20 cellular contexts compared by ENCODE assay signal in the genomic region with DNA sequence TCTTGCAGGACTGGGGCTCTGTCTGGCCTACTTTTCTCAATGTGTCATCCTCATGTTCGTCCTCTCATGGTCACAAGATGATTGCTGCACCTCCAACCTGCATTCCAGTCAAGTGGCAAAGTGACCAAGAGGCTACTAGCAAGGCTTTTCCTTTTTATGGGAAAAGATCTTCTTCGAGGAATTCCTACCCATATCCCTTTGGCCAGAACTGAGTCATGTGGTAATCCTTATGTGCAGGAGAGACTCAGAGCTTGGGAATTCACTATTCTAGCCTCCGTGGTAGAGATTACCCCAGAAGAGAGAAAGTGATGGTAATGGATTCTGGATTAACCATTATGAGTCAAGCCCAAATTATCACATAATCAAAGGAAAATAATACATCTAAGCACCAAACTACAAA.
A peak's percentile ranks its signal among the peaks of the same experiment; 100 is the strongest.
DNase-seq lines count a peak whose midpoint lies in the region; ATAC-seq and TF ChIP-seq lines count a peak whose summit lies in the region.
"Had no signal": no experiment of that assay in that cellular context is flagged by ENCODE, and none has a peak within 500 bp of the region (broad histone marks: within the 10 kb centered on the region; RNA-seq: fewer than 3 reads in every experiment).

No MANE protein-coding gene starts in this region.

- H3K9ac ChIP-seq in mammary epithelial cell (ENCODE audit: insufficient read depth, low read length), result no peak overlapping the region

- DNase-seq in mammary epithelial cell (peak; percentile 33), breast epithelium (ENCODE audit: low spot score in 2 of 2) (no peak), T1000 (lab: John Stamatoyannopoulos, UW) (peak; percentile 34), fibroblast of villous mesenchyme (ENCODE audit: low read depth) (peak; percentile 47), germinal center (ENCODE audit: low spot score) (no peak), medulla oblongata (ENCODE audit: extremely low spot score) (no peak)
- DNase-seq in stimulated activated CD4-positive, alpha-beta T cell treated with anti-CD3 and anti-CD28 coated beads, Interleukin-12 subunit alpha, Interleukin-12 subunit beta, amount 100 ng/mL, for 4 hours, result no peak
- DNase-seq: activated CD4-positive, alpha-beta T cell treated with anti-CD3 and anti-CD28 coated beads for 4 hours; activated T-cell treated with anti-CD3 and anti-CD28 coated beads for 4 hours; erythroblast; left ventricle myocardium superior; naive thymus-derived CD8-positive, alpha-beta T cell; NCI-H2081; NCI-H69; stimulated activated CD4-positive, alpha-beta T cell treated with anti-CD3 and anti-CD28 coated beads, Interleukin-15, amount 100 ng/mL, for 24 hours; T-helper 2 cell had no signal

- peaks cover 8% of the 10 kb centered on the region for H3K79me2 ChIP-seq in mammary epithelial cell (ENCODE audit: insufficient read depth, low read length)

- BruUV-seq in mammary epithelial cell (replicated peaks; lab: Mats Ljungman, UMichigan), result no TSS peak

- 19% methylated on average over 3 of the region's 3 CpGs for WGBS in mammary epithelial cell (ENCODE audit: low coverage, missing lambda C conversion rate)

- CTCF ChIA-PET in mammary epithelial cell (lab: Charles Lee; ENCODE audit: low non-redundant PET), result no interaction called here

- no peak for ATAC-seq in GM21515 (IDR thresholded peaks at IDR 0.05; ENCODE audit: unreplicated experiment)
- ATAC-seq: A549; GM23338; HepG2; left ventricle myocardium superior; naive thymus-derived CD8-positive, alpha-beta T cell had no signal

- no peak for TF ChIP-seq CTCF in mammary epithelial cell (conservative IDR thresholded peaks at IDR 0.05 in 1 of 2, IDR thresholded peaks at IDR 0.05 in 1 of 2; ENCODE audit: extremely low read depth in 1 of 2, insufficient read depth in 1 of 2, low read depth in 1 of 2, low read length in 2 of 2)
- no peak for TF ChIP-seq CTCF in breast epithelium (IDR thresholded peaks at IDR 0.05)
- TF ChIP-seq CTCF in fibroblast of villous mesenchyme (IDR thresholded peaks at IDR 0.05; ENCODE audit: insufficient read depth, low read depth, low read length), result no peak

- in situ Hi-C loops in mammary epithelial cell (cut with MboI; ENCODE audit: low sequenced_read_pairs in 2 of 2), result no loop called here

- H2AFZ ChIP-seq in mammary epithelial cell (ENCODE audit: low read depth, low read length), result no peak overlapping the region
- H2AFZ ChIP-seq: GM23338 had no signal

- no peak overlapping the region for H3K4me3 ChIP-seq in mammary epithelial cell (replicated peaks in 1 of 3; ENCODE audit: insufficient read depth in 1 of 3, low read depth in 2 of 3, low read length in 3 of 3)
- H3K4me3 ChIP-seq in breast epithelium, result no peak overlapping the region
- no peak overlapping the region for H3K4me3 ChIP-seq in fibroblast of villous mesenchyme (ENCODE audit: low read depth, low read length)
- H3K4me3 ChIP-seq: A549, GM23338 had no signal

- no peaks in the 10 kb centered on the region for H4K20me1 ChIP-seq in mammary epithelial cell (ENCODE audit: insufficient read depth, low read length)

- H3K27me3 ChIP-seq in mammary epithelial cell (ENCODE audit: insufficient read depth, low read length) (no peaks in the 10 kb centered on the region), breast epithelium (no peaks in the 10 kb centered on the region)

- no peak overlapping the region for H3K4me2 ChIP-seq in mammary epithelial cell (ENCODE audit: insufficient read depth, low read depth, low read length)
- H3K4me2 ChIP-seq: A549, GM23338 had no signal

- H3K27ac ChIP-seq in mammary epithelial cell (ENCODE audit: insufficient read depth, low read depth, low read length), result peak overlapping the region; percentile 54
- no peak overlapping the region for H3K27ac ChIP-seq in breast epithelium
- H3K27ac ChIP-seq: A549 had no signal

- peaks cover 47% of the 10 kb centered on the region for H3K4me1 ChIP-seq in mammary epithelial cell (ENCODE audit: insufficient read depth, low read length)
- no peaks in the 10 kb centered on the region for H3K4me1 ChIP-seq in breast epithelium

- H3K9me3 ChIP-seq in mammary epithelial cell (replicated peaks; ENCODE audit: insufficient read depth, low read length) (no peaks in the 10 kb centered on the region), breast epithelium (no peaks in the 10 kb centered on the region)
- H3K9me3 ChIP-seq: A549 had no signal

- no peaks in the 10 kb centered on the region for H3K36me3 ChIP-seq in mammary epithelial cell (ENCODE audit: insufficient read depth, low read length)
- no peaks in the 10 kb centered on the region for H3K36me3 ChIP-seq in breast epithelium

- dilution Hi-C loops in mammary epithelial cell (cut with HindIII; ENCODE audit: low sequenced_read_pairs), result no loop called here

- TF ChIP-seq POLR2A in breast epithelium (IDR thresholded peaks at IDR 0.05), result no peak

- intact Hi-C loops in mammary epithelial cell (cut with micrococcal nuclease), result loop anchor here (10.0 kb wide), 1 partner anchor 160 kb away; the partner anchor contains the start of gene KCNQ5
- intact Hi-C loops in breast epithelium (cut with DNase I; ENCODE audit: low total_unique reads), result no loop called here

Comparison
In these comparisons a context has a peak if more than half of its experiments do, and no peak if none do; other contexts are left out.
1. DNase-seq: peak in mammary epithelial cell (single experiment), T1000 (single experiment) and fibroblast of villous mesenchyme (single experiment); none in breast epithelium (0 of 2), germinal center (single experiment), medulla oblongata (single experiment) and stimulated activated CD4-positive, alpha-beta T cell treated with anti-CD3 and anti-CD28 coated beads, Interleukin-12 subunit alpha, Interleukin-12 subunit beta, amount 100 ng/mL, for 4 hours (single experiment).